In genomic region chr14:70315942-70316341, GRCh38 we compare ENCODE assay signal across 25 cellular contexts. TPM values are rescaled to one million over a fixed set of nuclear protein-coding genes. Genes with fewer than 3 reads are reported as not detected.
DNase-seq lines count a peak whose midpoint lies in the region; ATAC-seq and TF ChIP-seq lines count a peak whose summit lies in the region.
"Had no signal": no experiment of that assay in that cellular context is flagged by ENCODE, and none has a peak within 500 bp of the region (broad histone marks: within the 10 kb centered on the region; RNA-seq: fewer than 3 reads in every experiment).

No MANE protein-coding gene starts in this region.

- no peak overlapping the region for H3K4me2 ChIP-seq in hepatocyte

- H2AFZ ChIP-seq in hepatocyte: no peak overlapping the region

- no peak overlapping the region for H3K4me3 Mint-ChIP-seq in chondrocyte (ENCODE audit: unreplicated experiment)
- H3K4me3 Mint-ChIP-seq: CD4-positive, alpha-beta memory T cell; HFFc6 had no signal

- DNase-seq in LNCaP clone FGC (ENCODE audit: low read depth): peak; percentile 11
- no peak for DNase-seq in body of pancreas
- no peak for DNase-seq in hepatocyte (ENCODE audit: low spot score)
- no peak for DNase-seq in stimulated activated CD8-positive, alpha-beta memory T cell treated with anti-CD3 and anti-CD28 coated beads, Interleukin-4, amount 100 ng/mL, for 48 hours
- no peak for DNase-seq in coronary artery (ENCODE audit: low spot score)
- no peak for DNase-seq in chondrocyte (ENCODE audit: low spot score)
- DNase-seq: C1 segment of cervical spinal cord; CD4-positive, alpha-beta memory T cell; DMS 273 treated with DMSO at 0.1 percent for 48 hours; DMS79; EL; GDM1; GOT3; HFFc6; IMR-90; KG1; MM.1S; NCI-H2029; NCI-H446 treated with DMSO at 0.1 percent for 48 hours; NCI-H526; SIG-M5 had no signal

- H3K9me3 ChIP-seq in body of pancreas (no peaks in the 10 kb centered on the region), hepatocyte (ENCODE audit: low read depth) (no peaks in the 10 kb centered on the region)
- H3K9me3 ChIP-seq: HAP-1 had no signal

- peaks cover 31% of the 10 kb centered on the region for H3K4me1 ChIP-seq in body of pancreas
- peaks cover 15% of the 10 kb centered on the region for H3K4me1 ChIP-seq in hepatocyte (ENCODE audit: insufficient read depth)
- H3K4me1 ChIP-seq: HAP-1 had no signal

- H3K27ac ChIP-seq in body of pancreas (peak overlapping the region in 3 of 4 donors; percentile 68 to 79 (median 79)), hepatocyte (peak overlapping the region; percentile 57), coronary artery (no peak overlapping the region)
- H3K27ac ChIP-seq: SK-N-MC had no signal

- H3K9me3 Mint-ChIP-seq in chondrocyte (ENCODE audit: low read depth): peaks cover under 1% of the 10 kb centered on the region
- H3K9me3 Mint-ChIP-seq: HFFc6 had no signal

- no peak for TF ChIP-seq POLR2A in body of pancreas (IDR thresholded peaks at IDR 0.05)

- intact Hi-C loops in body of pancreas (cut with DNase I): no loop called here

- H3K36me3 Mint-ChIP-seq in chondrocyte (ENCODE audit: low read depth): no peaks in the 10 kb centered on the region
- H3K36me3 Mint-ChIP-seq: CD4-positive, alpha-beta memory T cell had no signal

- ATAC-seq in body of pancreas: no peak
- no peak for ATAC-seq in HG03139 (IDR thresholded peaks at IDR 0.05; ENCODE audit: unreplicated experiment)
- ATAC-seq: Panc1 had no signal

- H3K27me3 ChIP-seq in body of pancreas (no peaks in the 10 kb centered on the region), hepatocyte (no peaks in the 10 kb centered on the region)

- no peaks in the 10 kb centered on the region for H3K79me2 ChIP-seq in hepatocyte

- whole genome bisulfite sequencing in body of pancreas, 2 donors: 35 to 36% methylated on average over 2 of the region's 2 CpGs
- WGBS in hepatocyte (ENCODE audit: low lambda C conversion rate, missing lambda C conversion rate): 79% methylated on average over 2 of the region's 2 CpGs

- no peaks in the 10 kb centered on the region for H3K9me2 ChIP-seq in hepatocyte (replicated peaks; ENCODE audit: insufficient read depth)

- TF ChIP-seq CTCF in LNCaP clone FGC (IDR thresholded peaks at IDR 0.05; ENCODE audit: control insufficient read depth, extremely low read depth, insufficient read depth) (no peak), body of pancreas (IDR thresholded peaks at IDR 0.05) (no peak), hepatocyte (IDR thresholded peaks at IDR 0.05; ENCODE audit: poor library complexity) (no peak), coronary artery (IDR thresholded peaks at IDR 0.05) (no peak), chondrocyte (IDR thresholded peaks at IDR 0.05) (no peak)

- no peaks in the 10 kb centered on the region for H3K4me1 Mint-ChIP-seq in chondrocyte (ENCODE audit: low read depth)
- H3K4me1 Mint-ChIP-seq: CD4-positive, alpha-beta memory T cell had no signal

- no peaks in the 10 kb centered on the region for H4K20me1 ChIP-seq in hepatocyte (ENCODE audit: insufficient read depth, poor library complexity, severe bottlenecking)

- H3K4me3 ChIP-seq in LNCaP clone FGC (ENCODE audit: low read depth, low read length) (no peak overlapping the region), body of pancreas (no peak overlapping the region), hepatocyte (no peak overlapping the region), coronary artery (no peak overlapping the region)
- H3K4me3 ChIP-seq: HAP-1, SK-N-MC had no signal

- H3K27ac Mint-ChIP-seq in chondrocyte (ENCODE audit: unreplicated experiment): no peak overlapping the region
- H3K27ac Mint-ChIP-seq: CD4-positive, alpha-beta memory T cell; HFFc6 had no signal

- H3K36me3 ChIP-seq in body of pancreas (replicated peaks in 1 of 2; ENCODE audit: insufficient read depth in 1 of 2, low read depth in 2 of 2) (no peaks in the 10 kb centered on the region), hepatocyte (replicated peaks; ENCODE audit: insufficient read depth, low read depth) (no peaks in the 10 kb centered on the region)
- H3K36me3 ChIP-seq: HAP-1 had no signal

- peaks cover 5% of the 10 kb centered on the region for H3K27me3 Mint-ChIP-seq in chondrocyte (ENCODE audit: low read depth)

RNA-seq across cellular contexts. Expression of gene COX16, which starts 43.5 kb away (rescaled TPM):
- 10 to 100 TPM; 18.5 to 25.4 TPM for total RNA-seq in body of pancreas
- total RNA-seq in hepatocyte: 75.5 and 97.0 TPM in 2 replicates
- 105 and 113 TPM in 2 replicates for polyA plus RNA-seq in hepatocyte
- total RNA-seq in chondrocyte: 23.4 to 28.9 TPM (median 24.0 TPM) in 3 replicates

Comparison
In these comparisons a context has a peak if more than half of its experiments do, and no peak if none do; other contexts are left out.
1. H3K27ac ChIP-seq: peak in body of pancreas (3 of 4) and hepatocyte (single experiment); none in coronary artery (0 of 2).